28 cellular contexts compared by ENCODE assay signal in the genomic region with DNA sequence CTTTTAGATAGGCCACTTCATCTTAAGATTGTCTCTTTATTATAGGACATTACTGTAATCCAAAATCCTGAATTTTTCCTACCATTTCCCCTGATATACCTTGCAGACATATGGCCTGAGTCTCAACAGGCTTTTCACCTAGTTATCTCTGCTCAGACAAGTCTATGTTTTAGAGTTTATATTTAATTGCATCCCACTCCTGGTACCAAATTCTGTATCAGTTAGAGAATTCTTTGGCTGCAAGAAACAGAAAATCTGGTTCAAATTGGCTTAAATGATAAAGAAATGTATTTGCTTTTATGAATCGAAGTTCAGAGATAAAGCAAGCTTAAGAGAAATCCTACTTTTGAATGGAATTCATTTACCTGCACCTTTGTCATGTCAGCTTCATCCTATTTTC.
"Had no signal": no experiment of that assay in that cellular context is flagged by ENCODE, and none has a peak within 500 bp of the region (broad histone marks: within the 10 kb centered on the region; RNA-seq: fewer than 3 reads in every experiment).

No MANE protein-coding gene starts in this region.

- ATAC-seq: stimulated activated effector memory CD8-positive, alpha-beta T cell treated with anti-CD3 and anti-CD28 coated beads, Interleukin-12 subunit alpha, Interleukin-12 subunit beta, amount 100 ng/mL, for 72 hours; stimulated activated memory B cell treated with anti-CD40 and anti-IgM and Interleukin-4, amounts not matched to agents 10 μg/mL and 1 μg/mL and 100 μg/mL, for 72 hours; stimulated activated naive B cell treated with anti-CD40 and anti-IgM and Interleukin-4, amounts not matched to agents 10 μg/mL and 1 μg/mL and 100 μg/mL, for 72 hours; stimulated activated naive CD8-positive, alpha-beta T cell treated with anti-CD3 and anti-CD28 coated beads, Interleukin-15, amount 100 ng/mL, for 72 hours; stimulated activated naive CD8-positive, alpha-beta T cell treated with anti-CD3 and anti-CD28 coated beads, Interleukin-15, Interleukin-2, amounts not matched to agents 100 U/mL and 50 U/mL, for 24 hours; upper lobe of right lung had no signal

- H3K36me3 ChIP-seq: stomach, suprapubic skin, thoracic aorta, thyroid gland, tibial artery, transverse colon, upper lobe of left lung, upper lobe of right lung, uterus, vagina had no signal

- H3K4me1 Mint-ChIP-seq: stimulated activated effector memory CD8-positive, alpha-beta T cell treated with anti-CD3 and anti-CD28 coated beads, Interleukin-12 subunit alpha, Interleukin-12 subunit beta, amount 100 ng/mL, for 72 hours; stimulated activated memory B cell treated with anti-CD40 and anti-IgM and Interleukin-4, amounts not matched to agents 10 μg/mL and 1 μg/mL and 100 μg/mL, for 72 hours; stimulated activated naive B cell treated with anti-CD40 and anti-IgM and Interleukin-4, amounts not matched to agents 10 μg/mL and 1 μg/mL and 100 μg/mL, for 72 hours; stimulated activated naive CD8-positive, alpha-beta T cell treated with anti-CD3 and anti-CD28 coated beads, Interleukin-15, amount 100 ng/mL, for 72 hours had no signal

- H3K4me1 ChIP-seq: stomach, suprapubic skin, thyroid gland, tibial artery, transverse colon, upper lobe of left lung, uterus, vagina had no signal

- H3K27ac ChIP-seq: stomach, suprapubic skin, testis, thoracic aorta, thyroid gland, tibial artery, tibial nerve, transverse colon, upper lobe of left lung, upper lobe of right lung, uterus, vagina had no signal

- DNase-seq: stimulated activated CD4-positive, alpha-beta T cell treated with anti-CD3 and anti-CD28 coated beads, Interleukin-2, amount 100 ng/mL, for 48 hours; stimulated activated CD4-positive, alpha-beta T cell treated with anti-CD3 and anti-CD28 coated beads, Interleukin-4, amount 100 ng/mL, for 1 hour; stimulated activated CD4-positive, alpha-beta T cell treated with anti-CD3 and anti-CD28 coated beads, Interleukin-4, amount 100 ng/mL, for 24 hours; stimulated activated CD4-positive, alpha-beta T cell treated with anti-CD3 and anti-CD28 coated beads, Interleukin-4, amount 100 ng/mL, for 4 hours; stimulated activated CD8-positive, alpha-beta memory T cell treated with anti-CD3 and anti-CD28 coated beads, Interleukin-4, amount 100 ng/mL, for 48 hours; stimulated activated naive B cell treated with anti-CD40 and anti-IgM and Interleukin-4, amounts not matched to agents 10 μg/mL and 1 μg/mL and 100 μg/mL, for 72 hours; stimulated activated naive CD4-positive, alpha-beta T cell; stimulated activated naive CD4-positive, alpha-beta T cell treated with Interleukin-2 at 50 U/mL for 16 hours; stimulated activated naive CD8-positive, alpha-beta T cell treated with anti-CD3 and anti-CD28 coated beads, Interleukin-15, amount 100 ng/mL, for 72 hours; stimulated activated naive CD8-positive, alpha-beta T cell treated with anti-CD3 and anti-CD28 coated beads, Interleukin-15, Interleukin-2, amounts not matched to agents 100 U/mL and 50 U/mL, for 24 hours; stomach; substantia nigra; testis; thyroid gland; tibial artery; transverse colon; upper lobe of left lung; upper lobe of right lung; uterus had no signal

- FAIRE-seq: urothelium cell line had no signal

- H3K4me3 ChIP-seq: stomach, suprapubic skin, testis, thoracic aorta, thyroid gland, tibial artery, tibial nerve, transverse colon, upper lobe of left lung, upper lobe of right lung, uterus, vagina had no signal

- H3K4me3 Mint-ChIP-seq: stimulated activated effector memory CD8-positive, alpha-beta T cell treated with anti-CD3 and anti-CD28 coated beads, Interleukin-12 subunit alpha, Interleukin-12 subunit beta, amount 100 ng/mL, for 72 hours; stimulated activated memory B cell treated with anti-CD40 and anti-IgM and Interleukin-4, amounts not matched to agents 10 μg/mL and 1 μg/mL and 100 μg/mL, for 72 hours; stimulated activated naive B cell treated with anti-CD40 and anti-IgM and Interleukin-4, amounts not matched to agents 10 μg/mL and 1 μg/mL and 100 μg/mL, for 72 hours; stimulated activated naive CD8-positive, alpha-beta T cell treated with anti-CD3 and anti-CD28 coated beads, Interleukin-15, amount 100 ng/mL, for 72 hours; stimulated activated naive CD8-positive, alpha-beta T cell treated with anti-CD3 and anti-CD28 coated beads, Interleukin-15, Interleukin-2, amounts not matched to agents 100 ng/mL and 50 ng/mL, for 24 hours; type B pancreatic cell had no signal

- H3K9me3 ChIP-seq: suprapubic skin, testis, thyroid gland, uterus, vagina had no signal

- H3K27me3 Mint-ChIP-seq: stimulated activated memory B cell treated with anti-CD40 and anti-IgM and Interleukin-4, amounts not matched to agents 10 μg/mL and 1 μg/mL and 100 μg/mL, for 72 hours; stimulated activated naive B cell treated with anti-CD40 and anti-IgM and Interleukin-4, amounts not matched to agents 10 μg/mL and 1 μg/mL and 100 μg/mL, for 72 hours; type B pancreatic cell had no signal

- H3K27me3 ChIP-seq: stomach, suprapubic skin, testis, thyroid gland, tibial artery, tibial nerve, transverse colon, upper lobe of left lung, upper lobe of right lung, uterus, vagina had no signal

- H3K27ac Mint-ChIP-seq: stimulated activated effector memory CD8-positive, alpha-beta T cell treated with anti-CD3 and anti-CD28 coated beads, Interleukin-12 subunit alpha, Interleukin-12 subunit beta, amount 100 ng/mL, for 72 hours; stimulated activated memory B cell treated with anti-CD40 and anti-IgM and Interleukin-4, amounts not matched to agents 10 μg/mL and 1 μg/mL and 100 μg/mL, for 72 hours; stimulated activated naive B cell treated with anti-CD40 and anti-IgM and Interleukin-4, amounts not matched to agents 10 μg/mL and 1 μg/mL and 100 μg/mL, for 72 hours; stimulated activated naive CD8-positive, alpha-beta T cell treated with anti-CD3 and anti-CD28 coated beads, Interleukin-15, amount 100 ng/mL, for 72 hours; stimulated activated naive CD8-positive, alpha-beta T cell treated with anti-CD3 and anti-CD28 coated beads, Interleukin-15, Interleukin-2, amounts not matched to agents 100 ng/mL and 50 ng/mL, for 24 hours; type B pancreatic cell had no signal

- H3K36me3 Mint-ChIP-seq: stimulated activated effector memory CD8-positive, alpha-beta T cell treated with anti-CD3 and anti-CD28 coated beads, Interleukin-12 subunit alpha, Interleukin-12 subunit beta, amount 100 ng/mL, for 72 hours; stimulated activated memory B cell treated with anti-CD40 and anti-IgM and Interleukin-4, amounts not matched to agents 10 μg/mL and 1 μg/mL and 100 μg/mL, for 72 hours; stimulated activated naive B cell treated with anti-CD40 and anti-IgM and Interleukin-4, amounts not matched to agents 10 μg/mL and 1 μg/mL and 100 μg/mL, for 72 hours; type B pancreatic cell had no signal
